In the genomic region with DNA sequence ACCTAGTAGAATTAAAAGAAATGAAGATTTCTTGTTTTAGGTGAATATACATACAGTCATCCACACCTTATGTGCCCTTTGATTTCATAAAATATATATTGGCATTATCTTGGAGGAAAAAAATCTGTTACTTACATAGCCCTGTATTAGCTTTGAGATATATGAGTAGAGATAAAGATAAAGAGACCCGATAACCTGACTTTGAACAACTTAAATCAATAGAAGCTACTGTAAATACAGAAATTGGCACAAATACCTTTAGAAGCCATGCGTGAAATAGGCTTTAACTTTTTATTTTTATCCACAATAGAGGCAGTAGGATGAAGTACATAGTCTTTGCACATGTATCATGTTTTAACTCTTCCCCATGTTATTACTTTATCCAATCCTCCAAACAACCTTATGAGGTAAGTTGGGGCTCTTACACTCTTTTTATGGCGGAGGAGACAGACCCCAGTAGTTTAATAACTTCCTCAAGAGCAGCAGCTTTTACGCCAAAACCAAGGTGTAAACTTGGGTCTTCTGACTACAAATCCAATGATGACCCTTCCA, we compare ENCODE assay signal across 12 cellular contexts. TPM values are rescaled to one million over a fixed set of nuclear protein-coding genes. Genes with fewer than 3 reads are reported as not detected.
A peak's percentile ranks its signal among the peaks of the same experiment; 100 is the strongest.
DNase-seq lines count a peak whose midpoint lies in the region; ATAC-seq, FAIRE-seq and TF ChIP-seq lines count a peak whose summit lies in the region.
"Had no signal": no experiment of that assay in that cellular context is flagged by ENCODE, and none has a peak within 500 bp of the region (broad histone marks: within the 10 kb centered on the region; RNA-seq: fewer than 3 reads in every experiment).

No MANE protein-coding gene starts in this region.

- peak overlapping the region; percentile 14; the same call in 1 of the 2 replicates for H3K4me3 ChIP-seq in AG04450 (ENCODE audit: low read depth, low read length)
- peak overlapping the region; percentile 1; the same call in 1 of the 2 replicates for H3K4me3 ChIP-seq in DOHH2 (ENCODE audit: low read length)
- no peak overlapping the region for H3K4me3 ChIP-seq in HepG2 (replicated peaks in 1 of 3; ENCODE audit: insufficient read depth in 1 of 3, low read depth in 2 of 3, low read length in 3 of 3)

- WGBS in HepG2 (ENCODE audit: low lambda C conversion rate): 90% methylated on average over 4 of the region's 4 CpGs

- H4K20me1 ChIP-seq in DOHH2 (ENCODE audit: control insufficient read depth, insufficient read depth, low read depth, low read length): no peaks in the 10 kb centered on the region
- H4K20me1 ChIP-seq in HepG2 (ENCODE audit: insufficient read depth, low read length): no peaks in the 10 kb centered on the region

- TF ChIP-seq CTCF in AG04450 (IDR thresholded peaks at IDR 0.05; ENCODE audit: low read depth, low read length) (no peak), DOHH2 (IDR thresholded peaks at IDR 0.05; ENCODE audit: low read depth, low read length, poor library complexity, severe bottlenecking) (no peak), HepG2 (CRISPR knock-in tag; IDR thresholded peaks at IDR 0.05) (no peak)

- H3K4me3 Mint-ChIP-seq in activated naive CD8-positive, alpha-beta T cell treated with anti-CD3 and anti-CD28 coated beads, Interleukin-2, amount 10 ng/mL, durations not matched to agents 7 days and 5 days: peak overlapping the region; percentile 85
- peak overlapping the region; percentile 64 to 94 (median 84) for H3K4me3 Mint-ChIP-seq in naive B cell

- H3K9ac ChIP-seq in HepG2 (ENCODE audit: insufficient read depth, low read depth, low read length): no peak overlapping the region

- H3K36me3 ChIP-seq in DOHH2 (ENCODE audit: control insufficient read depth, low read length) (peaks cover 66% of the 10 kb centered on the region), HepG2 (replicated peaks in 1 of 2; ENCODE audit: control insufficient read depth in 1 of 2, insufficient read depth in 2 of 2, low read length in 2 of 2) (peaks cover 0 to 12% of the 10 kb centered on the region in 2 experiments; a peak in 2 of 5 replicates)

- CTCF ChIA-PET in AG04450 (lab: Charles Lee) (interaction anchor here (1.1 to 3.1 kb wide), 2 partner anchors 73 to 81 kb away, joined by 7 to 9 read pairs; no protein-coding TSS in a partner anchor), HepG2 (lab: Yijun Ruan, JAX; ENCODE audit: low intra/inter-chr PET ratio, low total read pairs) (no interaction called here)

- H3K4me1 Mint-ChIP-seq in activated naive CD8-positive, alpha-beta T cell treated with anti-CD3 and anti-CD28 coated beads, Interleukin-2, amount 10 ng/mL, durations not matched to agents 7 days and 5 days: peaks cover 35% of the 10 kb centered on the region
- peaks cover 40 to 72% (median 43%) of the 10 kb centered on the region in 3 donors for H3K4me1 Mint-ChIP-seq in naive B cell

- H2AFZ ChIP-seq in HepG2 (ENCODE audit: low read length): no peak overlapping the region

- H3K9me3 ChIP-seq in AG04450 (ENCODE audit: control insufficient read depth, insufficient read depth, low read length) (no peaks in the 10 kb centered on the region; the same call in 1 of the 2 replicates), DOHH2 (ENCODE audit: control insufficient read depth, insufficient read depth, low read length) (no peaks in the 10 kb centered on the region), HepG2 (ENCODE audit: low read length) (no peaks in the 10 kb centered on the region)

- FAIRE-seq in HepG2 (lab: Jason Lieb, UNC): no peak

- TF ChIP-seq EP300 in HepG2 (IDR thresholded peaks at IDR 0.05; ENCODE audit: low read depth in 2 of 2, low read length in 2 of 2): no peak
- no peak for TF ChIP-seq EP300 in HepG2 (CRISPR knock-in tag; IDR thresholded peaks at IDR 0.05; ENCODE audit: borderline replicate concordance)

- no TSS peak for BruUV-seq in HepG2 (replicated peaks; lab: Mats Ljungman, UMichigan)

- TF ChIP-seq RAD21 in HepG2 (CRISPR knock-in tag; IDR thresholded peaks at IDR 0.05): no peak

- H3K9me3 Mint-ChIP-seq in activated naive CD8-positive, alpha-beta T cell treated with anti-CD3 and anti-CD28 coated beads, Interleukin-2, amount 10 ng/mL, durations not matched to agents 7 days and 5 days: peaks cover under 1% of the 10 kb centered on the region
- peaks cover 0 to 4% (median 0%) of the 10 kb centered on the region in 7 donors for H3K9me3 Mint-ChIP-seq in naive B cell

- peaks cover 3% of the 10 kb centered on the region; the same call in 1 of the 2 replicates for H3F3A ChIP-seq in DOHH2 (ENCODE audit: control insufficient read depth, insufficient read depth)

- TF ChIP-seq POLR2A in HepG2 (IDR thresholded peaks at IDR 0.05; ENCODE audit: insufficient read depth in 1 of 2, low read depth in 2 of 2, low read length in 2 of 2): no peak

- H3K79me2 ChIP-seq in DOHH2 (ENCODE audit: control insufficient read depth, low read length) (peaks cover 24% of the 10 kb centered on the region), HepG2 (ENCODE audit: insufficient read depth, low read length) (no peaks in the 10 kb centered on the region)

- intact Hi-C loops in HepG2 (cut with micrococcal nuclease; ENCODE audit: unreplicated experiment): loop anchor here (5.0 kb wide), 2 partner anchors 84 to 236 kb away; a partner anchor contains a TSS

- H3K27ac Mint-ChIP-seq in activated naive CD8-positive, alpha-beta T cell treated with anti-CD3 and anti-CD28 coated beads, Interleukin-2, amount 10 ng/mL, durations not matched to agents 7 days and 5 days: peak overlapping the region; percentile 73
- peak overlapping the region; percentile 50 to 98 (median 85) for H3K27ac Mint-ChIP-seq in naive B cell

- H3K4me2 ChIP-seq in DOHH2 (ENCODE audit: low read length) (peak overlapping the region; percentile 35), HepG2 (ENCODE audit: low read depth, low read length) (no peak overlapping the region)

- in situ Hi-C loops in HepG2 (cut with HindIII; ENCODE audit: extremely low pct_ligation_motif_present, low pct_unique_long_range_greater_than_20kb): no loop called here

- no peak for DNase-seq in AG04450 (ENCODE audit: low read depth, low spot score)
- no peak for DNase-seq in activated naive CD8-positive, alpha-beta T cell treated with anti-CD3 and anti-CD28 coated beads, Interleukin-2, amount 10 ng/mL, durations not matched to agents 7 days and 5 days
- DNase-seq in naive B cell: no peak
- DNase-seq in HepG2 (ENCODE audit: low spot score): no peak
- DNase-seq in NCI-H2196 treated with DMSO at 0.1 percent for 48 hours (lab: John Stamatoyannopoulos, UW; ENCODE audit: unreplicated experiment): no peak
- no peak for DNase-seq in NCI-H1417 treated with DMSO at 0.1 percent for 48 hours (lab: John Stamatoyannopoulos, UW)
- DNase-seq: brain microvascular endothelial cell, IMR-90, NCI-H2107 had no signal

- POLR2A ChIA-PET in AG04450 (lab: Yijun Ruan, JAX): no interaction called here
- POLR2A ChIA-PET in activated naive CD8-positive, alpha-beta T cell treated with anti-CD3 and anti-CD28 coated beads, Interleukin-2, amount 10 ng/mL, durations not matched to agents 7 days and 5 days (lab: Charles Lee): interaction anchor here (1.6 to 3.4 kb wide), 2 partner anchors 11 to 233 kb away, joined by 3 to 145 read pairs; no protein-coding TSS in a partner anchor
- POLR2A ChIA-PET in HepG2 (lab: Yijun Ruan, JAX): no interaction called here

- no peaks in the 10 kb centered on the region for H3K27me3 ChIP-seq in AG04450 (ENCODE audit: control insufficient read depth, insufficient read depth, low read length)
- no peaks in the 10 kb centered on the region for H3K27me3 ChIP-seq in DOHH2 (ENCODE audit: control insufficient read depth, low read length)
- H3K27me3 ChIP-seq in HepG2 (ENCODE audit: control insufficient read depth in 1 of 2, insufficient read depth in 2 of 2, low read length in 2 of 2): no peaks in the 10 kb centered on the region; a peak in 1 of 5 replicates
- H3K27me3 ChIP-seq: brain microvascular endothelial cell had no signal

- no peak for ATAC-seq in activated naive CD8-positive, alpha-beta T cell treated with anti-CD3 and anti-CD28 coated beads, Interleukin-2, amount 10 ng/mL, durations not matched to agents 7 days and 5 days (ENCODE audit: low read depth)
- ATAC-seq in naive B cell (ENCODE audit: low read depth in 2 of 2): no peak
- no peak for ATAC-seq in HepG2
- ATAC-seq in esophagus mucosa: no peak
- ATAC-seq: HCT116 had no signal

- peaks cover 21% of the 10 kb centered on the region for H3K4me1 ChIP-seq in DOHH2 (ENCODE audit: control insufficient read depth, low read length)
- H3K4me1 ChIP-seq in HepG2 (ENCODE audit: insufficient read depth, low read length): peaks cover 25% of the 10 kb centered on the region

- H3K36me3 Mint-ChIP-seq in activated naive CD8-positive, alpha-beta T cell treated with anti-CD3 and anti-CD28 coated beads, Interleukin-2, amount 10 ng/mL, durations not matched to agents 7 days and 5 days: peaks cover 48% of the 10 kb centered on the region
- H3K36me3 Mint-ChIP-seq in naive B cell: peaks cover 25 to 34% of the 10 kb centered on the region in 2 donors

- H3K27ac ChIP-seq in AG04450 (ENCODE audit: low read depth, low read length) (no peak overlapping the region), DOHH2 (ENCODE audit: low read depth, low read length) (no peak overlapping the region), HepG2 (ENCODE audit: extremely low read length, insufficient read depth, low read length) (no peak overlapping the region)
- H3K27ac ChIP-seq: brain microvascular endothelial cell had no signal

- no peaks in the 10 kb centered on the region for H3K27me3 Mint-ChIP-seq in activated naive CD8-positive, alpha-beta T cell treated with anti-CD3 and anti-CD28 coated beads, Interleukin-2, amount 10 ng/mL, durations not matched to agents 7 days and 5 days
- H3K27me3 Mint-ChIP-seq in naive B cell: no peaks in the 10 kb centered on the region

- H3K9me2 ChIP-seq in DOHH2 (replicated peaks; ENCODE audit: control insufficient read depth, low read length): no peaks in the 10 kb centered on the region

RNA-seq across cellular contexts. Expression of a gene that starts 2.0 kb away (rescaled TPM):
- polyA plus RNA-seq in AG04450 (2011; rRNA removed): 65.1 and 88.3 TPM in 2 replicates
- polyA minus RNA-seq in AG04450 (2011; rRNA and poly(A)+ RNA removed): 17.1 and 28.9 TPM in 2 replicates
- 10 to 100 TPM; 69.3 to 80.6 TPM for total RNA-seq in activated naive CD8-positive, alpha-beta T cell treated with anti-CD3 and anti-CD28 coated beads, Interleukin-2, amount 10 ng/mL, durations not matched to agents 7 days and 5 days
- 100 to 1,000 TPM; 232 to 326 (median 293) TPM for polyA plus RNA-seq in naive B cell (ENCODE audit: low read depth in 6 of 6)
- 2.7 and 6.0 TPM in 2 replicates for total RNA-seq in HepG2 (2016; rRNA removed; fragmentation: Illumina TruSeq; extraction: Trizol)
- total RNA-seq in HepG2 (2016; cell fraction: cytosol; rRNA removed; fragmentation: Illumina TruSeq; extraction: Trizol; ENCODE audit: low read depth): 0.79 and 0.91 TPM in 2 replicates
- total RNA-seq in HepG2 (2016; cell fraction: insoluble cytoplasmic fraction; rRNA removed; fragmentation: Illumina TruSeq; extraction: Trizol): 2.9 and 6.1 TPM in 2 replicates
- total RNA-seq in HepG2 (2016; cell fraction: membrane; rRNA removed; fragmentation: Illumina TruSeq; extraction: Trizol): 1.9 TPM in 2 replicates
- total RNA-seq in HepG2 (2016; cell fraction: nucleus; rRNA removed; fragmentation: Illumina TruSeq; extraction: Trizol): 7.4 and 8.5 TPM in 2 replicates
- 48.7 and 56.0 TPM in 2 replicates for polyA plus RNA-seq in HepG2 (2011; rRNA removed)
- 28.9 and 51.0 TPM in 2 replicates for polyA plus RNA-seq in HepG2 (2011; cell fraction: cytosol; rRNA removed)
- polyA plus RNA-seq in HepG2 (2011; cell fraction: nucleus; rRNA removed): 11.6 and 15.8 TPM in 2 replicates
- 36.4 and 48.7 TPM in 2 replicates for polyA plus RNA-seq in HepG2 (2012)
- polyA plus RNA-seq in HepG2 (2016; cell fraction: cytosol; fragmentation: Illumina TruSeq; extraction: Trizol; ENCODE audit: low read depth): 1.5 and 1.8 TPM in 2 replicates
- 4.6 and 4.8 TPM in 2 replicates for polyA plus RNA-seq in HepG2 (2016; cell fraction: insoluble cytoplasmic fraction; fragmentation: Illumina TruSeq; extraction: Trizol; ENCODE audit: low read depth)
- 2.2 and 2.3 TPM in 2 replicates for polyA plus RNA-seq in HepG2 (2016; cell fraction: membrane; fragmentation: Illumina TruSeq; extraction: Trizol; ENCODE audit: low read depth)
- 11.4 and 16.1 TPM in 2 replicates for polyA plus RNA-seq in HepG2 (2016; cell fraction: nucleus; fragmentation: Illumina TruSeq; extraction: Trizol; ENCODE audit: insufficient read depth, low read depth)
- 17.0 and 617 TPM in 2 replicates for polyA minus RNA-seq in HepG2 (2011; rRNA and poly(A)+ RNA removed; ENCODE audit: low replicate concordance)
- polyA minus RNA-seq in HepG2 (2011; cell fraction: cytosol; rRNA and poly(A)+ RNA removed): 24.7 and 25.8 TPM in 2 replicates
- polyA minus RNA-seq in HepG2 (2011; cell fraction: nucleus; rRNA and poly(A)+ RNA removed): 42.5 and 44.9 TPM in 2 replicates
- total RNA-seq in esophagus mucosa: 54.1 TPM

Comparison
In these comparisons a context has a peak if more than half of its experiments do, and no peak if none do; other contexts are left out.
1. H3K4me3 ChIP-seq: peak in AG04450 (single experiment) and DOHH2 (single experiment); none in HepG2 (0 of 3).